In genomic region chr6:5141046-5141445, GRCh38 we compare ENCODE assay signal across 20 cellular contexts. TPM values are rescaled to one million over a fixed set of nuclear protein-coding genes. Genes with fewer than 3 reads are reported as not detected.
"Had no signal": no experiment of that assay in that cellular context is flagged by ENCODE, and none has a peak within 500 bp of the region (broad histone marks: within the 10 kb centered on the region; RNA-seq: fewer than 3 reads in every experiment).

No MANE protein-coding gene starts in this region.

- H3K4me3 ChIP-seq: gastrocnemius medialis, heart left ventricle, lung, tibial artery had no signal

- FAIRE-seq: astrocyte had no signal

- ATAC-seq: activated CD8-positive, alpha-beta memory T cell treated with anti-CD3 and anti-CD28 coated beads, Interleukin-2, amount 10 ng/mL, durations not matched to agents 7 days and 5 days; activated T-cell treated with anti-CD3 and anti-CD28 coated beads, Interleukin-2, amount 50 U/mL, for 4 hours; effector memory CD8-positive, alpha-beta T cell; gastrocnemius medialis; heart left ventricle; left colon; naive thymus-derived CD8-positive, alpha-beta T cell; stimulated activated effector memory CD8-positive, alpha-beta T cell treated with anti-CD3 and anti-CD28 coated beads, Interleukin-12 subunit alpha, Interleukin-12 subunit beta, amount 100 ng/mL, for 72 hours; T-cell had no signal

- H3K27me3 ChIP-seq: gastrocnemius medialis, heart left ventricle, tibial artery had no signal

- H3K9me3 ChIP-seq: gastrocnemius medialis, heart left ventricle, tibial artery had no signal

- H3K27ac ChIP-seq: gastrocnemius medialis, heart left ventricle, tibial artery had no signal

- H3K4me1 ChIP-seq: tibial artery had no signal

- DNase-seq: activated CD4-positive, alpha-beta T cell treated with anti-CD3 and anti-CD28 coated beads, Interleukin-2, amount 50 U/mL, for 48 hours; activated CD4-positive, CD25-positive, alpha-beta regulatory T cell treated with anti-CD3 and anti-CD28 coated beads, Interleukin-2, amount 50 U/mL, for 72 hours; activated CD8-positive, alpha-beta memory T cell treated with anti-CD3 and anti-CD28 coated beads, Interleukin-2, amount 10 ng/mL, durations not matched to agents 7 days and 5 days; activated effector memory CD4-positive, alpha-beta T cell treated with Interleukin-2 at 50 U/mL for 16 hours; activated naive CD4-positive, alpha-beta T cell treated with anti-CD3 and anti-CD28 coated beads, Interleukin-2, amount 50 U/mL, for 16 hours; activated T-cell treated with anti-CD3 and anti-CD28 coated beads, Interleukin-2, amount 50 U/mL, for 4 hours; dermis blood vessel endothelial cell; effector memory CD8-positive, alpha-beta T cell; gastrocnemius medialis; heart left ventricle; left colon; naive thymus-derived CD8-positive, alpha-beta T cell; stimulated activated CD4-positive, alpha-beta T cell treated with anti-CD3 and anti-CD28 coated beads, Interleukin-12 subunit alpha, Interleukin-12 subunit beta, amount 100 ng/mL, for 4 hours; stimulated activated CD4-positive, alpha-beta T cell treated with anti-CD3 and anti-CD28 coated beads, Interleukin-2, amount 100 ng/mL, for 24 hours; T-cell; T1000; tibial artery had no signal

- H3K36me3 ChIP-seq: gastrocnemius medialis, heart left ventricle, tibial artery had no signal

RNA-seq across cellular contexts. Expression of gene PPP1R3G, which starts 55.9 kb away (rescaled TPM):
- total RNA-seq: activated CD8-positive, alpha-beta memory T cell treated with anti-CD3 and anti-CD28 coated beads, Interleukin-2, amount 10 ng/mL, durations not matched to agents 7 days and 5 days; activated T-cell treated with anti-CD3 and anti-CD28 coated beads, Interleukin-2, amount 50 U/mL, for 4 hours had no signal
- polyA plus RNA-seq: naive thymus-derived CD8-positive, alpha-beta T cell had no signal
